In the genomic region with DNA sequence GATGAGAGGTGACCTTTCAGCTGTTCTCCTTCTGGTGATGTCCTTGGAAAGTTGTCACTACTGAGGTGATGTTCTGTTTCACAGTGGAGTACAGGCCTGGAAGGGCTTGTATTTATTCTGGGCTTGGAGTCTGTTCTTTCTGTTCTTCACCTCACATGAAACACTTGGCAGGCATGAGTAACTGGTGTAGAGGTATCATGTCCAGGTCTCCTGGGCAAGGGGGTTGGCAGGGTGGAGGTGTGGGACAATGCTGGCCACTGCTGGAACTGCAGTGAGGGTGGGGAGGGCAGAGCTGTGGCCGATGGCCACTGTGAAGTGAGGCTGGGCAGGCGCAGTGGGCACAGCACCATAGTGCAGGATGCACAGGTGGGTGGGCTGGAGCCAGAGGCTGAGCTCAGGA, we compare ENCODE assay signal across 23 cellular contexts.
"Had no signal": no experiment of that assay in that cellular context is flagged by ENCODE, and none has a peak within 500 bp of the region (broad histone marks: within the 10 kb centered on the region; RNA-seq: fewer than 3 reads in every experiment).

No MANE protein-coding gene starts in this region.

- H3K9me3 ChIP-seq: mucosa of descending colon, neutrophil, sigmoid colon, spleen had no signal

- H3K27ac ChIP-seq: cardiac muscle cell, dorsolateral prefrontal cortex, epithelial cell of prostate, foreskin keratinocyte, neutrophil, parathyroid adenoma, sigmoid colon, spleen had no signal

- H3K27ac Mint-ChIP-seq: activated CD4-positive, alpha-beta memory T cell treated with anti-CD3 and anti-CD28 coated beads, Interleukin-2, amount 10 ng/mL, durations not matched to agents 7 days and 5 days had no signal

- H3K4me3 ChIP-seq: cardiac muscle cell, dorsolateral prefrontal cortex, mucosa of descending colon, sigmoid colon, spleen had no signal

- H3K4me3 Mint-ChIP-seq: activated CD4-positive, alpha-beta memory T cell treated with anti-CD3 and anti-CD28 coated beads, Interleukin-2, amount 10 ng/mL, durations not matched to agents 7 days and 5 days; activated T-cell treated with anti-CD3 and anti-CD28 coated beads, Interleukin-2, amount 50 U/mL, for 4 hours; naive B cell had no signal

- H3K9ac ChIP-seq: parathyroid adenoma had no signal

- H3K27me3 ChIP-seq: cardiac muscle cell, dorsolateral prefrontal cortex, foreskin keratinocyte, neutrophil, sigmoid colon, spleen had no signal

- H2AFZ ChIP-seq: parathyroid adenoma had no signal

- DNase-seq: activated CD4-positive, alpha-beta memory T cell treated with anti-CD3 and anti-CD28 coated beads, Interleukin-2, amount 10 ng/mL, durations not matched to agents 7 days and 5 days; activated CD4-positive, alpha-beta T cell treated with anti-CD3 and anti-CD28 coated beads for 48 hours; activated CD4-positive, CD25-positive, alpha-beta regulatory T cell; activated effector memory CD4-positive, alpha-beta T cell treated with Interleukin-2 at 50 U/mL for 16 hours; activated naive CD4-positive, alpha-beta T cell treated with anti-CD3 and anti-CD28 coated beads, Interleukin-2, amount 50 U/mL, for 16 hours; activated T-cell treated with anti-CD3 and anti-CD28 coated beads, Interleukin-2, amount 50 U/mL, for 4 hours; amniotic stem cell; dorsolateral prefrontal cortex; foreskin keratinocyte; glutamatergic neuron; mesenchymal stem cell; mucosa of descending colon; naive B cell; sigmoid colon; spleen; stimulated activated CD4-positive, alpha-beta T cell treated with anti-CD3 and anti-CD28 coated beads, Interleukin-4, amount 100 ng/mL, for 4 hours; stimulated activated naive CD4-positive, alpha-beta T cell; T-helper 1 cell; T1000 had no signal

- ATAC-seq: activated T-cell treated with anti-CD3 and anti-CD28 coated beads, Interleukin-2, amount 50 U/mL, for 4 hours; foreskin keratinocyte; mucosa of descending colon had no signal

- H3K9me3 Mint-ChIP-seq: activated CD4-positive, alpha-beta memory T cell treated with anti-CD3 and anti-CD28 coated beads, Interleukin-2, amount 10 ng/mL, durations not matched to agents 7 days and 5 days; activated T-cell treated with anti-CD3 and anti-CD28 coated beads, Interleukin-2, amount 50 U/mL, for 4 hours; naive B cell had no signal

- H3K4me1 ChIP-seq: foreskin keratinocyte, parathyroid adenoma had no signal

- H3K27me3 Mint-ChIP-seq: activated CD4-positive, alpha-beta memory T cell treated with anti-CD3 and anti-CD28 coated beads, Interleukin-2, amount 10 ng/mL, durations not matched to agents 7 days and 5 days; naive B cell had no signal
